Comparison of ENCODE assay signal across 16 cellular contexts in genomic region chr7:51253157-51253556, GRCh38.
DNase-seq lines count a peak whose midpoint lies in the region; ATAC-seq and TF ChIP-seq lines count a peak whose summit lies in the region.
"Had no signal": no experiment of that assay in that cellular context is flagged by ENCODE, and none has a peak within 500 bp of the region (broad histone marks: within the 10 kb centered on the region; RNA-seq: fewer than 3 reads in every experiment).

No MANE protein-coding gene starts in this region.

- CTCF ChIA-PET in Caco-2 (lab: Charles Lee), result no interaction called here
- CTCF ChIA-PET in activated CD8-positive, alpha-beta T cell treated with anti-CD3 and anti-CD28 coated beads for 36 hours (lab: Charles Lee), result no interaction called here

- H3K9me3 ChIP-seq in Caco-2 (no peaks in the 10 kb centered on the region), left lung (no peaks in the 10 kb centered on the region)
- H3K9me3 ChIP-seq: BE2C, spleen, stomach had no signal

- TF ChIP-seq EP300 in Ishikawa (IDR thresholded peaks at IDR 0.05; ENCODE audit: borderline replicate concordance), result no peak

- no peaks in the 10 kb centered on the region for H3K36me3 ChIP-seq in Caco-2 (ENCODE audit: control insufficient read depth, insufficient read depth, low read length)
- no peaks in the 10 kb centered on the region for H3K36me3 ChIP-seq in left lung
- H3K36me3 ChIP-seq: BE2C, spleen, stomach had no signal

- POLR2A ChIA-PET in Caco-2 (lab: Charles Lee), result no interaction called here
- POLR2A ChIA-PET in activated CD8-positive, alpha-beta T cell treated with anti-CD3 and anti-CD28 coated beads for 36 hours (lab: Charles Lee), result no interaction called here

- H3K4me1 ChIP-seq in Caco-2 (peaks cover 37% of the 10 kb centered on the region), left lung (no peaks in the 10 kb centered on the region)
- H3K4me1 ChIP-seq: BE2C, spleen had no signal

- DNase-seq in Caco-2 (peak in 1 of 2 experiments; percentile 25), left lung (no peak)
- DNase-seq in activated CD4-positive, alpha-beta T cell treated with anti-CD3 and anti-CD28 coated beads, Interleukin-2, amount 10 ng/mL, durations not matched to agents 24 days and 14 days, result no peak
- DNase-seq in activated CD8-positive, alpha-beta T cell treated with anti-CD3 and anti-CD28 coated beads for 36 hours, result no peak
- DNase-seq: activated naive CD8-positive, alpha-beta T cell treated with anti-CD3 and anti-CD28 coated beads, Interleukin-2, amount 50 U/mL, for 24 hours; activated T-cell treated with anti-CD3 and anti-CD28 coated beads, Interleukin-2, amount 50 U/mL, for 4 hours; BE2C; immature natural killer cell; Kasumi-1; NCI-H2029 treated with DMSO at 0.1 percent for 48 hours; spleen; stomach had no signal

- H3K27ac Mint-ChIP-seq in Caco-2 (ENCODE audit: unreplicated experiment), result no peak overlapping the region
- no peak overlapping the region for H3K27ac Mint-ChIP-seq in activated CD4-positive, alpha-beta T cell treated with anti-CD3 and anti-CD28 coated beads, Interleukin-2, amount 10 ng/mL, durations not matched to agents 24 days and 14 days
- H3K27ac Mint-ChIP-seq in activated CD8-positive, alpha-beta T cell treated with anti-CD3 and anti-CD28 coated beads for 36 hours, result no peak overlapping the region
- H3K27ac Mint-ChIP-seq: activated naive CD8-positive, alpha-beta T cell treated with anti-CD3 and anti-CD28 coated beads, Interleukin-2, amount 50 U/mL, for 24 hours; immature natural killer cell had no signal

- ATAC-seq in left lung (peak; percentile 31), GM21390 (IDR thresholded peaks at IDR 0.05; ENCODE audit: unreplicated experiment) (no peak), GM21360 (IDR thresholded peaks at IDR 0.05; ENCODE audit: unreplicated experiment) (no peak)
- no peak for ATAC-seq in activated CD8-positive, alpha-beta T cell treated with anti-CD3 and anti-CD28 coated beads for 36 hours
- ATAC-seq: activated naive CD8-positive, alpha-beta T cell treated with anti-CD3 and anti-CD28 coated beads, Interleukin-2, amount 50 U/mL, for 24 hours; activated T-cell treated with anti-CD3 and anti-CD28 coated beads, Interleukin-2, amount 50 U/mL, for 4 hours had no signal

- H3K27me3 ChIP-seq in Caco-2 (replicated peaks; ENCODE audit: control insufficient read depth, insufficient read depth, low read length), result no peaks in the 10 kb centered on the region
- H3K27me3 ChIP-seq in left lung, result no peaks in the 10 kb centered on the region
- H3K27me3 ChIP-seq: BE2C, spleen, stomach had no signal

- H3K4me1 Mint-ChIP-seq in Caco-2 (ENCODE audit: low read depth, unreplicated experiment), result peaks cover 39% of the 10 kb centered on the region
- no peaks in the 10 kb centered on the region for H3K4me1 Mint-ChIP-seq in activated CD4-positive, alpha-beta T cell treated with anti-CD3 and anti-CD28 coated beads, Interleukin-2, amount 10 ng/mL, durations not matched to agents 24 days and 14 days
- no peaks in the 10 kb centered on the region for H3K4me1 Mint-ChIP-seq in activated CD8-positive, alpha-beta T cell treated with anti-CD3 and anti-CD28 coated beads for 36 hours (ENCODE audit: low read depth)
- H3K4me1 Mint-ChIP-seq: activated naive CD8-positive, alpha-beta T cell treated with anti-CD3 and anti-CD28 coated beads, Interleukin-2, amount 50 U/mL, for 24 hours; immature natural killer cell had no signal

- no peak overlapping the region for H3K4me3 Mint-ChIP-seq in Caco-2 (ENCODE audit: unreplicated experiment)
- H3K4me3 Mint-ChIP-seq in activated CD4-positive, alpha-beta T cell treated with anti-CD3 and anti-CD28 coated beads, Interleukin-2, amount 10 ng/mL, durations not matched to agents 24 days and 14 days, result no peak overlapping the region
- no peak overlapping the region for H3K4me3 Mint-ChIP-seq in activated CD8-positive, alpha-beta T cell treated with anti-CD3 and anti-CD28 coated beads for 36 hours
- H3K4me3 Mint-ChIP-seq: activated naive CD8-positive, alpha-beta T cell treated with anti-CD3 and anti-CD28 coated beads, Interleukin-2, amount 50 U/mL, for 24 hours; activated T-cell treated with anti-CD3 and anti-CD28 coated beads, Interleukin-2, amount 50 U/mL, for 4 hours; immature natural killer cell had no signal

- no peaks in the 10 kb centered on the region for H3K9me3 Mint-ChIP-seq in Caco-2 (ENCODE audit: unreplicated experiment)
- no peaks in the 10 kb centered on the region for H3K9me3 Mint-ChIP-seq in activated CD4-positive, alpha-beta T cell treated with anti-CD3 and anti-CD28 coated beads, Interleukin-2, amount 10 ng/mL, durations not matched to agents 24 days and 14 days
- no peaks in the 10 kb centered on the region for H3K9me3 Mint-ChIP-seq in activated CD8-positive, alpha-beta T cell treated with anti-CD3 and anti-CD28 coated beads for 36 hours
- H3K9me3 Mint-ChIP-seq: activated naive CD8-positive, alpha-beta T cell treated with anti-CD3 and anti-CD28 coated beads, Interleukin-2, amount 50 U/mL, for 24 hours; activated T-cell treated with anti-CD3 and anti-CD28 coated beads, Interleukin-2, amount 50 U/mL, for 4 hours had no signal

- no TSS peak for BruUV-seq in Caco-2 (replicated peaks; lab: Mats Ljungman, UMichigan)

- H3K4me3 ChIP-seq in Caco-2 (ENCODE audit: low read depth, low read length) (no peak overlapping the region), left lung (no peak overlapping the region)
- H3K4me3 ChIP-seq: spleen, stomach had no signal

- peak; percentile 28 to 36 for TF ChIP-seq CTCF in Caco-2 (IDR thresholded peaks at IDR 0.05; ENCODE audit: insufficient read depth in 1 of 2, low read depth in 1 of 2, low read length in 1 of 2, severe bottlenecking in 1 of 2, unreplicated experiment in 1 of 2)
- TF ChIP-seq CTCF in VCaP (conservative IDR thresholded peaks at IDR 0.05), result peak; percentile 78
- TF ChIP-seq CTCF in left lung (IDR thresholded peaks at IDR 0.05), result no peak
- no peak for TF ChIP-seq CTCF in activated CD8-positive, alpha-beta T cell treated with anti-CD3 and anti-CD28 coated beads for 36 hours (IDR thresholded peaks at IDR 0.05)

- TF ChIP-seq RAD21 in Ishikawa (IDR thresholded peaks at IDR 0.05; ENCODE audit: low read depth), result peak; percentile 39

- H3K27ac ChIP-seq in VCaP, result no peak overlapping the region
- no peak overlapping the region for H3K27ac ChIP-seq in left lung
- H3K27ac ChIP-seq: spleen, stomach had no signal

- H3K27me3 Mint-ChIP-seq in Caco-2 (ENCODE audit: insufficient read depth, unreplicated experiment), result no peaks in the 10 kb centered on the region
- peaks cover 4% of the 10 kb centered on the region for H3K27me3 Mint-ChIP-seq in activated CD4-positive, alpha-beta T cell treated with anti-CD3 and anti-CD28 coated beads, Interleukin-2, amount 10 ng/mL, durations not matched to agents 24 days and 14 days
- peaks cover 2% of the 10 kb centered on the region for H3K27me3 Mint-ChIP-seq in activated CD8-positive, alpha-beta T cell treated with anti-CD3 and anti-CD28 coated beads for 36 hours

- H3K36me3 Mint-ChIP-seq in Caco-2 (ENCODE audit: insufficient read depth, unreplicated experiment), result no peaks in the 10 kb centered on the region
- H3K36me3 Mint-ChIP-seq in activated CD4-positive, alpha-beta T cell treated with anti-CD3 and anti-CD28 coated beads, Interleukin-2, amount 10 ng/mL, durations not matched to agents 24 days and 14 days (ENCODE audit: low read depth), result no peaks in the 10 kb centered on the region
- no peaks in the 10 kb centered on the region for H3K36me3 Mint-ChIP-seq in activated CD8-positive, alpha-beta T cell treated with anti-CD3 and anti-CD28 coated beads for 36 hours (ENCODE audit: low read depth)
- H3K36me3 Mint-ChIP-seq: immature natural killer cell had no signal

- intact Hi-C loops in Caco-2 (cut with micrococcal nuclease; ENCODE audit: unreplicated experiment) (loop anchor here (1.0 kb wide), 2 partner anchors 114 to 175 kb away; no protein-coding TSS in a partner anchor), left lung (cut with DNase I) (no loop called here)
- intact Hi-C loops in activated CD4-positive, alpha-beta T cell treated with anti-CD3 and anti-CD28 coated beads, Interleukin-2, amount 10 ng/mL, durations not matched to agents 24 days and 14 days (cut with micrococcal nuclease), result no loop called here
- intact Hi-C loops in activated CD8-positive, alpha-beta T cell treated with anti-CD3 and anti-CD28 coated beads for 36 hours (cut with micrococcal nuclease), result no loop called here

TF ChIP-seq in Ishikawa, 13 proteins besides CTCF, POLR2A, EP300 and RAD21 (continues in another document):
- TF ChIP-seq REST (IDR thresholded peaks at IDR 0.05; ENCODE audit: low read depth) (no peak), YY1 (IDR thresholded peaks at IDR 0.05; ENCODE audit: low read depth) (no peak), TCF12 (IDR thresholded peaks at IDR 0.05; ENCODE audit: low read depth) (no peak), CEBPB (IDR thresholded peaks at IDR 0.05) (no peak), USF1 (IDR thresholded peaks at IDR 0.05) (no peak)

Comparison
In these comparisons a context has a peak if more than half of its experiments do, and no peak if none do; other contexts are left out.
1. CTCF ChIP-seq: peak in Caco-2 (2 of 2) and VCaP (single experiment); none in left lung (0 of 2) and activated CD8-positive, alpha-beta T cell treated with anti-CD3 and anti-CD28 coated beads for 36 hours (single experiment).